1 cellular context compared by ENCODE assay signal in genomic region chr10:132557696-132558515, GRCh38.
TF ChIP-seq lines count a peak whose summit lies in the region.

No MANE protein-coding gene starts in this region.

TF ChIP-seq in H1, 55 proteins besides CTCF, POLR2A, EP300 and RAD21:
- TF ChIP-seq USF2 (IDR thresholded peaks at IDR 0.05; ENCODE audit: low read length): no peak
- no peak for TF ChIP-seq ASH2L (IDR thresholded peaks at IDR 0.05; ENCODE audit: low read length)
- no peak for TF ChIP-seq GTF2F1 (IDR thresholded peaks at IDR 0.05; ENCODE audit: borderline replicate concordance, low read depth, low read length)
- TF ChIP-seq CHD1 (IDR thresholded peaks at IDR 0.05; ENCODE audit: low read depth, low read length): no peak
- no peak for TF ChIP-seq NRF1 (IDR thresholded peaks at IDR 0.05; ENCODE audit: low read depth, low read length)
- no peak for TF ChIP-seq CHD7 (IDR thresholded peaks at IDR 0.05; ENCODE audit: insufficient replicate concordance, low read length)
- no peak for TF ChIP-seq KDM5A (IDR thresholded peaks at IDR 0.05; ENCODE audit: low read length)
- no peak for TF ChIP-seq SP2 (IDR thresholded peaks at IDR 0.05; ENCODE audit: low read length)
- TF ChIP-seq SRF (IDR thresholded peaks at IDR 0.05; ENCODE audit: low read depth, low read length): no peak
- no peak for TF ChIP-seq MAX (IDR thresholded peaks at IDR 0.05)
- no peak for TF ChIP-seq GABPA (IDR thresholded peaks at IDR 0.05; ENCODE audit: borderline replicate concordance, insufficient read depth, low read length)
- TF ChIP-seq SP1 (IDR thresholded peaks at IDR 0.05; ENCODE audit: low read depth, low read length): no peak
